15 cellular contexts compared by ENCODE assay signal in genomic region chr1:160454371-160455152, GRCh38. TPM values are rescaled to one million over a fixed set of nuclear protein-coding genes. Genes with fewer than 3 reads are reported as not detected.
DNase-seq lines count a peak whose midpoint lies in the region; ATAC-seq, FAIRE-seq and TF ChIP-seq lines count a peak whose summit lies in the region.
"Had no signal": no experiment of that assay in that cellular context is flagged by ENCODE, and none has a peak within 500 bp of the region (broad histone marks: within the 10 kb centered on the region; RNA-seq: fewer than 3 reads in every experiment).

No MANE protein-coding gene starts in this region.

- DNase-seq in activated CD4-positive, alpha-beta T cell treated with anti-CD3 and anti-CD28 coated beads, Interleukin-2, amount 10 ng/mL, durations not matched to agents 24 days and 14 days, result peak; percentile 57
- no peak for DNase-seq in activated CD4-positive, alpha-beta T cell treated with anti-CD3 and anti-CD28 coated beads for 4 hours
- DNase-seq in OCI-LY7 (ENCODE audit: low spot score) (no peak), K562 (ENCODE audit: extremely low read depth in 1 of 4, low spot score in 3 of 4) (no peak), D341Med (ENCODE audit: low spot score) (no peak), NCI-H1092 (lab: John Stamatoyannopoulos, UW) (no peak), osteoblast (ENCODE audit: insufficient read length, low spot score, missing footprints) (no peak)
- DNase-seq: HFFc6; mucosa of descending colon; NCI-H146; NCI-H446; SIG-M5; stimulated activated naive CD4-positive, alpha-beta T cell treated with Interleukin-2 at 50 U/mL for 16 hours had no signal

- no peaks in the 10 kb centered on the region; the same call in 1 of the 2 replicates for H3K36me3 ChIP-seq in OCI-LY7 (ENCODE audit: insufficient read depth, low read length)
- no peaks in the 10 kb centered on the region for H3K36me3 ChIP-seq in K562 (ENCODE audit: control insufficient read depth, insufficient read depth, low read length)
- no peaks in the 10 kb centered on the region for H3K36me3 ChIP-seq in osteoblast (ENCODE audit: insufficient read depth, low read length)

- CTCF ChIA-PET in OCI-LY7 (lab: Charles Lee; ENCODE audit: unreplicated experiment) (no interaction called here), K562 (lab: Yijun Ruan, JAX; ENCODE audit: low intra/inter-chr PET ratio) (no interaction called here)

- intact Hi-C loops in activated CD4-positive, alpha-beta T cell treated with anti-CD3 and anti-CD28 coated beads, Interleukin-2, amount 10 ng/mL, durations not matched to agents 24 days and 14 days (cut with micrococcal nuclease), result loop anchor here (1.0 to 5.0 kb wide), 6 partner anchors 16 to 218 kb away; no protein-coding TSS in a partner anchor
- intact Hi-C loops in OCI-LY7 (cut with micrococcal nuclease; ENCODE audit: unreplicated experiment), result no loop called here
- intact Hi-C loops in K562 (cut with micrococcal nuclease), result no loop called here

- peaks cover 6% of the 10 kb centered on the region for H3K9me3 Mint-ChIP-seq in activated CD4-positive, alpha-beta T cell treated with anti-CD3 and anti-CD28 coated beads, Interleukin-2, amount 10 ng/mL, durations not matched to agents 24 days and 14 days
- H3K9me3 Mint-ChIP-seq: HFFc6 had no signal

- H3K4me2 ChIP-seq in OCI-LY7 (ENCODE audit: low read length) (no peak overlapping the region), K562 (ENCODE audit: insufficient read depth, low read length) (no peak overlapping the region), osteoblast (ENCODE audit: insufficient read depth, low read length) (no peak overlapping the region)
- H3K4me2 ChIP-seq: KMS-11 had no signal

- H2AFZ ChIP-seq in OCI-LY7 (ENCODE audit: low read length) (peak overlapping the region; percentile 7; the same call in 1 of the 2 replicates), K562 (ENCODE audit: low read depth, low read length) (0 out of 2 replicates have a peak overlapping the region, but pooled peaks have one; percentile 36), osteoblast (ENCODE audit: low read length) (no peak overlapping the region)

- H3K27me3 ChIP-seq in K562 (ENCODE audit: control insufficient read depth in 2 of 2, insufficient read depth in 2 of 2, low read length in 2 of 2), result no peaks in the 10 kb centered on the region
- no peaks in the 10 kb centered on the region for H3K27me3 ChIP-seq in osteoblast (ENCODE audit: insufficient read depth, low read length)

- H3K27ac ChIP-seq in OCI-LY7 (ENCODE audit: low read depth, low read length, poor library complexity, severe bottlenecking) (no peak overlapping the region), K562 (ENCODE audit: extremely low read depth, low read depth, low read length) (no peak overlapping the region), osteoblast (ENCODE audit: low read depth, low read length) (no peak overlapping the region)
- H3K27ac ChIP-seq: KMS-11 had no signal

- H3K4me3 ChIP-seq in GM12875 (ENCODE audit: low read depth, low read length), result peak overlapping the region; percentile 16
- no peak overlapping the region for H3K4me3 ChIP-seq in OCI-LY7 (ENCODE audit: low read depth, low read length, poor library complexity, severe bottlenecking)
- no peak overlapping the region for H3K4me3 ChIP-seq in K562
- H3K4me3 ChIP-seq in osteoblast (ENCODE audit: insufficient read depth, low read length), result no peak overlapping the region
- H3K4me3 ChIP-seq: mucosa of descending colon had no signal

- peaks cover 14% of the 10 kb centered on the region for H3K36me3 Mint-ChIP-seq in activated CD4-positive, alpha-beta T cell treated with anti-CD3 and anti-CD28 coated beads, Interleukin-2, amount 10 ng/mL, durations not matched to agents 24 days and 14 days (ENCODE audit: low read depth)

- peak overlapping the region; percentile 96 for H3K27ac Mint-ChIP-seq in activated CD4-positive, alpha-beta T cell treated with anti-CD3 and anti-CD28 coated beads, Interleukin-2, amount 10 ng/mL, durations not matched to agents 24 days and 14 days
- H3K27ac Mint-ChIP-seq: HFFc6 had no signal

- no peaks in the 10 kb centered on the region for H3K27me3 Mint-ChIP-seq in activated CD4-positive, alpha-beta T cell treated with anti-CD3 and anti-CD28 coated beads, Interleukin-2, amount 10 ng/mL, durations not matched to agents 24 days and 14 days

- BruUV-seq in OCI-LY7 (replicated peaks; lab: Mats Ljungman, UMichigan) (no TSS peak), K562 (replicated peaks; lab: Mats Ljungman, UMichigan) (no TSS peak)

- peaks cover 70% of the 10 kb centered on the region for H3K4me1 Mint-ChIP-seq in activated CD4-positive, alpha-beta T cell treated with anti-CD3 and anti-CD28 coated beads, Interleukin-2, amount 10 ng/mL, durations not matched to agents 24 days and 14 days

- no peak for ATAC-seq in K562
- ATAC-seq: mucosa of descending colon had no signal

- H3K4me1 ChIP-seq in OCI-LY7 (ENCODE audit: insufficient read depth, low read length, poor library complexity, severe bottlenecking), result peaks cover 16% of the 10 kb centered on the region
- no peaks in the 10 kb centered on the region for H3K4me1 ChIP-seq in K562 (replicated peaks in 1 of 2; ENCODE audit: control insufficient read depth in 2 of 2, insufficient read depth in 2 of 2, low read length in 2 of 2)
- no peaks in the 10 kb centered on the region for H3K4me1 ChIP-seq in osteoblast (ENCODE audit: insufficient read depth, low read length)

- H4K20me1 ChIP-seq in OCI-LY7 (ENCODE audit: insufficient read depth, low read length), result no peaks in the 10 kb centered on the region
- H4K20me1 ChIP-seq in K562 (replicated peaks; ENCODE audit: control insufficient read depth, insufficient read depth, low read length), result no peaks in the 10 kb centered on the region
- no peaks in the 10 kb centered on the region for H4K20me1 ChIP-seq in osteoblast (ENCODE audit: insufficient read depth, low read length)

- H3K4me3 Mint-ChIP-seq in activated CD4-positive, alpha-beta T cell treated with anti-CD3 and anti-CD28 coated beads, Interleukin-2, amount 10 ng/mL, durations not matched to agents 24 days and 14 days, result peak overlapping the region; percentile 68
- H3K4me3 Mint-ChIP-seq: HFFc6 had no signal

- no peaks in the 10 kb centered on the region for H3K9me1 ChIP-seq in K562 (ENCODE audit: control insufficient read depth, insufficient read depth, low read length)

- no peak for TF ChIP-seq RAD21 in K562 (CRISPR knock-in tag; conservative IDR thresholded peaks at IDR 0.05 in 1 of 2, IDR thresholded peaks at IDR 0.05 in 1 of 2)

- H3K9ac ChIP-seq in K562 (ENCODE audit: insufficient read depth in 1 of 2, low read depth in 2 of 2, low read length in 2 of 2), result no peak overlapping the region
- H3K9ac ChIP-seq: KMS-11 had no signal

- POLR2A ChIA-PET in OCI-LY7 (lab: Charles Lee), result interaction anchor here (0.5 to 0.7 kb wide), 2 partner anchors 69 to 1021 kb away, joined by 3 read pairs; no protein-coding TSS in a partner anchor
- POLR2A ChIA-PET in K562 (lab: Yijun Ruan, JAX), result no interaction called here

- no peak for FAIRE-seq in K562 (lab: Jason Lieb, UNC)

- TF ChIP-seq POLR2A in K562 (conservative IDR thresholded peaks at IDR 0.05), result no peak

- in situ Hi-C loops in K562 (cut with MboI), result no loop called here

- no peaks in the 10 kb centered on the region for H3K9me2 ChIP-seq in OCI-LY7 (ENCODE audit: insufficient read depth, low read length)

- TF ChIP-seq EP300 in K562 (IDR thresholded peaks at IDR 0.05; ENCODE audit: low read length), result no peak

- TF ChIP-seq CTCF in GM12875 (IDR thresholded peaks at IDR 0.05; ENCODE audit: borderline replicate concordance, insufficient read depth, low read depth, low read length), result no peak
- TF ChIP-seq CTCF in OCI-LY7 (conservative IDR thresholded peaks at IDR 0.05; ENCODE audit: low read length), result no peak
- no peak for TF ChIP-seq CTCF in K562 (IDR thresholded peaks at IDR 0.05 in 2 of 3, conservative IDR thresholded peaks at IDR 0.05 in 1 of 3; ENCODE audit: insufficient read depth in 2 of 3, low read depth in 1 of 3, low read length in 3 of 3)
- TF ChIP-seq CTCF in osteoblast (IDR thresholded peaks at IDR 0.05; ENCODE audit: extremely low read depth, low read depth, low read length), result no peak

- no peaks in the 10 kb centered on the region for H3K79me2 ChIP-seq in OCI-LY7 (ENCODE audit: insufficient read depth, low read depth, low read length)
- no peaks in the 10 kb centered on the region for H3K79me2 ChIP-seq in K562 (ENCODE audit: control insufficient read depth, insufficient read depth, low read length)
- no peaks in the 10 kb centered on the region for H3K79me2 ChIP-seq in osteoblast (ENCODE audit: insufficient read depth, low read length)

- WGBS in K562 (ENCODE audit: insufficient coverage, low coverage, missing lambda C conversion rate), result 81% methylated on average over 6 of the region's 6 CpGs

- no peaks in the 10 kb centered on the region for H3K9me3 ChIP-seq in OCI-LY7 (ENCODE audit: low read length)
- no peaks in the 10 kb centered on the region for H3K9me3 ChIP-seq in K562 (replicated peaks; ENCODE audit: control insufficient read depth, insufficient read depth, low read depth, low read length)
- no peaks in the 10 kb centered on the region for H3K9me3 ChIP-seq in osteoblast (ENCODE audit: low read depth, low read length)
- H3K9me3 ChIP-seq: mucosa of descending colon had no signal

TF ChIP-seq in K562, 482 proteins besides CTCF, POLR2A, EP300 and RAD21:
- TF ChIP-seq CEBPB (tag; IDR thresholded peaks at IDR 0.05) (peak; percentile 39; the same call in 1 of the 2 replicates), NFIC (IDR thresholded peaks at IDR 0.05) (no peak)

RNA-seq across cellular contexts. Expression of gene VANGL2, which starts 54.2 kb away (rescaled TPM):
- total RNA-seq in activated CD4-positive, alpha-beta T cell treated with anti-CD3 and anti-CD28 coated beads, Interleukin-2, amount 10 ng/mL, durations not matched to agents 24 days and 14 days, result 0.02 and 0.05 TPM in 2 replicates
- 1.5 and 2.6 TPM in 2 replicates for total RNA-seq in OCI-LY7 (2014; rRNA removed; shearing (Covaris generic))
- total RNA-seq in OCI-LY7 (2022) (1.5 and 2.9 TPM in 2 replicates), K562 (2014; rRNA removed) (0.82 and 1.1 TPM in 2 replicates), K562 (2014; rRNA removed; fragmentation: Illumina TruSeq; extraction: Trizol) (0.95 and 1.1 TPM in 2 replicates), K562 (2015; rRNA removed; fragmentation: Illumina TruSeq; extraction: Trizol) (0.98 and 1.1 TPM in 2 replicates), K562 (2021) (3.4 and 3.8 TPM in 2 replicates), osteoblast (under 0.01 TPM in 1 of 2 replicates, not detected in the other)
- total RNA-seq in K562 (2011; cell fraction: chromatin; rRNA removed; ENCODE audit: low replicate concordance), result 3.7 and 6.1 TPM in 2 replicates
- 3.4 and 4.8 TPM in 2 replicates for total RNA-seq in K562 (2011; cell fraction: nucleolus; rRNA removed)
- 6.5 and 8.4 TPM in 2 replicates for total RNA-seq in K562 (2011; cell fraction: nucleoplasm; rRNA removed)
- polyA plus RNA-seq in K562 (2011; rRNA removed) (4.0 and 4.4 TPM in 2 replicates), K562 (2014; fragmentation: Illumina TruSeq; extraction: Trizol) (3.5 TPM in 2 replicates), K562 (2014; fragmentation: Nextera tagmentation; extraction: Ambion mirVana) (under 1 TPM; 0.28 to 0.42 TPM), K562 (2014; rRNA removed) (3.7 and 3.9 TPM in 2 replicates)
- 6.2 and 6.4 TPM in 2 replicates for polyA plus RNA-seq in K562 (2011; cell fraction: cytosol; rRNA removed)
- polyA plus RNA-seq in K562 (2011; cell fraction: nucleus; rRNA removed), result 7.2 and 10.3 TPM in 2 replicates
- polyA plus RNA-seq in K562 (2012), result 2.0 and 3.4 TPM in 2 replicates
- 2.5 and 3.3 TPM in 2 replicates for polyA minus RNA-seq in K562 (2011; rRNA and poly(A)+ RNA removed)
- polyA minus RNA-seq in K562 (2011; cell fraction: cytosol; rRNA and poly(A)+ RNA removed), result 1.5 and 2.5 TPM in 2 replicates
- polyA minus RNA-seq in K562 (2011; cell fraction: nucleus; rRNA and poly(A)+ RNA removed), result 1.1 and 1.3 TPM in 2 replicates
- total RNA-seq: HFFc6 had no signal
